Comparison of ENCODE assay signal across 19 cellular contexts in the genomic region with DNA sequence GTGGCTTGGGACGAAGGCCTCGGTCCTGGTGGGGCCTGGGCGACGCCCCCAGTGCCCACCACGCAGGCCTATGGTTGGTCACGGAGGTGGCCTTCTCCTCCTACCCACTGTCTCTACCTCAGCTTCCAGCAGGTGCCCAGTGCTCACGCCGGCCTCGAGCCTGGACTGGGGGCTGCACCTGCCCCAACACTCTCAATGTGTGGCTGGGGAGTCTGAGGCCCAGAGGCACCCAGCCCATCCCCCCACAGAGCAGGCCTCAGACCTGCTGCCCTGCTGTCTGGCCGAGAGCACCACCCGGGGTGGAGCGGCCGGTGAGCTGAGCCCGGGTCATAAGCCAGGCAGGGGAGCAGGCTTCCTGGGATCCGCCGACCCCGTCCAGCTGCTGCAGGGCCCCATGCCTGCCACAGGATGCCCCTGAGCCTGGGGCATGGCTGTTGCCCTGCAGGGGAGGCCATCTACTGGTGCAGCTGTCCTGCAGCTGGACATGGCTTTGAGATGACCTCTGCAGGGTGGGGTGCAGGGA. TPM values are rescaled to one million over a fixed set of nuclear protein-coding genes. Genes with fewer than 3 reads are reported as not detected.
A peak's percentile ranks its signal among the peaks of the same experiment; 100 is the strongest.
DNase-seq lines count a peak whose midpoint lies in the region; ATAC-seq and TF ChIP-seq lines count a peak whose summit lies in the region.
"Had no signal": no experiment of that assay in that cellular context is flagged by ENCODE, and none has a peak within 500 bp of the region (broad histone marks: within the 10 kb centered on the region; RNA-seq: fewer than 3 reads in every experiment).

No MANE protein-coding gene starts in this region.

- no peaks in the 10 kb centered on the region for H3K27me3 ChIP-seq in right atrium auricular region
- H3K27me3 ChIP-seq in aorta (ENCODE audit: control insufficient read depth in 1 of 2, insufficient read depth in 2 of 2, low read length in 1 of 2) = no peaks in the 10 kb centered on the region
- H3K27me3 ChIP-seq: neutrophil had no signal

- no peak for ATAC-seq in left ventricle myocardium superior
- peak; percentile 8 for ATAC-seq in mucosa of descending colon
- ATAC-seq in aorta (ENCODE audit: low FRiP score) = no peak

- intact Hi-C loops in left ventricle myocardium superior (cut with micrococcal nuclease) (no loop called here), mucosa of descending colon (cut with DNase I, micrococcal nuclease) (no loop called here), aorta (cut with DNase I) (no loop called here)

- H3K36me3 ChIP-seq in right atrium auricular region (no peaks in the 10 kb centered on the region), mucosa of descending colon (ENCODE audit: low read depth) (no peaks in the 10 kb centered on the region), aorta (ENCODE audit: control insufficient read depth in 1 of 2, insufficient read depth in 2 of 2, low read length in 1 of 2) (no peaks in the 10 kb centered on the region)
- H3K36me3 ChIP-seq: esophagus squamous epithelium, heart right ventricle, neutrophil had no signal

- peak; percentile 19 for DNase-seq in left ventricle myocardium superior
- no peak for DNase-seq in right atrium auricular region (ENCODE audit: low spot score)
- DNase-seq in HT-29 (ENCODE audit: low spot score) = peak; percentile 43
- no peak for DNase-seq in mucosa of descending colon
- peak; percentile 33 to 41 for DNase-seq in aorta
- no peak for DNase-seq in NCI-H2227 (lab: John Stamatoyannopoulos, UW; ENCODE audit: unreplicated experiment)
- no peak for DNase-seq in AG08395 (ENCODE audit: low spot score)
- DNase-seq: activated CD4-positive, alpha-beta T cell treated with anti-CD3 and anti-CD28 coated beads, Interleukin-2, amount 10 ng/mL, durations not matched to agents 24 days and 14 days; anterior cingulate cortex; C1 segment of cervical spinal cord; cortex of kidney; esophagus squamous epithelium; foreskin melanocyte; heart right ventricle; NCI-H1436; psoas muscle had no signal

- H3K9me3 ChIP-seq in right atrium auricular region (peaks cover 0 to 2% of the 10 kb centered on the region in 2 donors), mucosa of descending colon (peaks cover 5% of the 10 kb centered on the region), aorta (ENCODE audit: control insufficient read depth, low read length) (peaks cover 2% of the 10 kb centered on the region)
- H3K9me3 ChIP-seq: neutrophil, psoas muscle had no signal

- WGBS in aorta, 2 donors = 64 to 68% methylated on average over 15 to 17 of the region's 17 CpGs

- H3K4me3 ChIP-seq in right atrium auricular region (no peak overlapping the region), mucosa of descending colon (no peak overlapping the region), aorta (ENCODE audit: low read length in 2 of 2) (no peak overlapping the region)
- H3K4me3 ChIP-seq: esophagus squamous epithelium, heart right ventricle, psoas muscle had no signal

- H3K27ac ChIP-seq in right atrium auricular region (no peak overlapping the region), aorta (ENCODE audit: low read depth in 1 of 2, low read length in 2 of 2) (no peak overlapping the region)
- H3K27ac ChIP-seq: esophagus squamous epithelium, heart right ventricle, neutrophil, psoas muscle had no signal

- no peak for TF ChIP-seq CTCF in right atrium auricular region (IDR thresholded peaks at IDR 0.05)
- TF ChIP-seq CTCF in mucosa of descending colon (IDR thresholded peaks at IDR 0.05) = no peak

- H3K4me1 ChIP-seq in right atrium auricular region = no peaks in the 10 kb centered on the region
- no peaks in the 10 kb centered on the region for H3K4me1 ChIP-seq in mucosa of descending colon (ENCODE audit: low read depth)
- H3K4me1 ChIP-seq in aorta (ENCODE audit: control insufficient read depth in 1 of 2, insufficient read depth in 2 of 2, low read length in 2 of 2) = no peaks in the 10 kb centered on the region
- H3K4me1 ChIP-seq: esophagus squamous epithelium, heart right ventricle, psoas muscle had no signal

RNA-seq across cellular contexts. Expression of gene MUC5AC, which starts 28.5 kb away (rescaled TPM):
- not detected for total RNA-seq in left ventricle myocardium superior
- total RNA-seq in right atrium auricular region = not detected
- total RNA-seq in HT-29 (2014; rRNA removed; shearing (Covaris generic)) = 6.9 and 9.0 TPM in 2 replicates
- under 1 TPM in 2 of 3 donors, not detected in 1; 0.03 to 0.63 TPM for total RNA-seq in mucosa of descending colon
- not detected for total RNA-seq in aorta
- polyA plus RNA-seq in aorta = under 1 TPM in 1 of 2 donors, not detected in 1; 0.05 TPM
- total RNA-seq: activated CD4-positive, alpha-beta T cell treated with anti-CD3 and anti-CD28 coated beads, Interleukin-2, amount 10 ng/mL, durations not matched to agents 24 days and 14 days; heart right ventricle; NCI-H460 had no signal
- polyA plus RNA-seq: heart right ventricle, psoas muscle had no signal

RNA-seq across cellular contexts. Expression of gene MUC2, which starts 54.5 kb away (rescaled TPM):
- total RNA-seq in left ventricle myocardium superior (not detected), right atrium auricular region (not detected), mucosa of descending colon (1,000 to 10,000 TPM in 2 of 3 donors, 100 to 1,000 TPM in 1; 379 to 1,246 (median 1,109) TPM), aorta (under 1 TPM; 0.06 to 0.10 TPM)
- 6.9 and 9.1 TPM in 2 replicates for total RNA-seq in HT-29 (2014; rRNA removed; shearing (Covaris generic))
- polyA plus RNA-seq in aorta = 10 to 100 TPM in 1 of 2 donors, under 1 TPM in 1; 0.08 to 11.8 TPM
- total RNA-seq: activated CD4-positive, alpha-beta T cell treated with anti-CD3 and anti-CD28 coated beads, Interleukin-2, amount 10 ng/mL, durations not matched to agents 24 days and 14 days; NCI-H460 had no signal
- polyA plus RNA-seq: AG04450, heart right ventricle had no signal

Comparison
In these comparisons a context has a peak if more than half of its experiments do, and no peak if none do; other contexts are left out.
1. DNase-seq: peak in left ventricle myocardium superior (single experiment), HT-29 (single experiment) and aorta (2 of 2); none in right atrium auricular region (single experiment), mucosa of descending colon (0 of 3), NCI-H2227 (single experiment) and AG08395 (single experiment).
2. RNA of gene MUC2, which starts 54.5 kb away (total RNA-seq): 379 to 1,246 TPM in mucosa of descending colon; 6.9 to 9.1 TPM in HT-29, 0.06 to 0.10 TPM in aorta, not detected in left ventricle myocardium superior (single experiment) and not detected in right atrium auricular region; every median in the first group is over 10 times any median in the second.